ENCODE assay signal across 9 cellular contexts in the genomic region with DNA sequence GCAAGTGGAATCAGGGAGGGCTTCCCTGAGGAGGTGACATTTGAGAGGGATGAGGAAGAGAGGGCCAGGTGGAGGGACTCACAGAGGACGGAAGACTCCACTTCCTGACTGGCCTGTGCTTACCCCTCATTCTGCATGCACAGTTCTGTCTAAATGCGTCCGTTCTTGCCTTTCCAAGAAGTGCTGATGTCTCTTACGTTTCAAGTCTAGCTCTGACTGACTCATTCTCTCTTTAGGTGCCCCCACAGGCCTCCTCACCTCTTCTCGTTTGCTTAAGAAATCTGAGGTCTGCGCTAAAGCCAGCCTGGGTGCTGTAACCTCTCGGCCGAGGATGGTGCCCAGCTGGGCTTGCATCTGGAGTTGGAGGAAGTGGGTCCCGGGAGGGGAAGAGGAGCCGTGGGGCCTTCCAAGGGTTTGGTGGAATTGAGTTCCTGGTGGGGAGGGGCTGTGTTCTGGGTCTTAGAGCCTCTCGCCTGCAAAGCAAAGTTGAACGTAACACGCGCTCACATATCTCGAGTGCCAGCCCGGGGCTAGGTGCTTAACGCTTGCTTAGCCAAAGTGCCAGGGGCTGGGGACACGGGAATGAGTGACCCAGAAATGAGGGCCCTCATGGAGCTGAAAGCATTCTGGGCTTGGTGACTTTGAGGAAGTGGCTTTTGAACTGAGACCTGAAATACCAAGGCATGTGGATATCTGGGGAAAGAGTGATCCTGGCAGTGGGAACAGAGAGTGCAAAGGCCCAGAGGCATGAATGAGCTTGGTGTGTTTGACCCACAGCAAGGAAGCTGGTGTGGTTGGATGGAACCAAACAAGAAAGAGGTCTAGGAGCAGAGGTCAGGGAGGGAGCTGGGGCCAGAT. TPM values are rescaled to one million over a fixed set of nuclear protein-coding genes. Genes with fewer than 3 reads are reported as not detected.
DNase-seq lines count a peak whose midpoint lies in the region; ATAC-seq and TF ChIP-seq lines count a peak whose summit lies in the region.
"Had no signal": no experiment of that assay in that cellular context is flagged by ENCODE, and none has a peak within 500 bp of the region (broad histone marks: within the 10 kb centered on the region; RNA-seq: fewer than 3 reads in every experiment).

No MANE protein-coding gene starts in this region.

- no peak for TF ChIP-seq EP300 in tibial nerve (IDR thresholded peaks at IDR 0.05)

- no peak for TF ChIP-seq CTCF in dorsolateral prefrontal cortex (IDR thresholded peaks at IDR 0.05 in 54 of 56, conservative IDR thresholded peaks at IDR 0.05 in 2 of 56; ENCODE audit: low read depth in 1 of 56, partially characterized antibody in 56 of 56)
- TF ChIP-seq CTCF in nephron progenitor cell (IDR thresholded peaks at IDR 0.05) = no peak
- TF ChIP-seq CTCF in tibial nerve (IDR thresholded peaks at IDR 0.05) = no peak

- H3K4me3 ChIP-seq in dorsolateral prefrontal cortex = peak overlapping the region in 6 of 59 donors; percentile 1 to 24 (median 10)
- H3K4me3 ChIP-seq in tibial nerve = no peak overlapping the region

- intact Hi-C loops in dorsolateral prefrontal cortex (cut with DNase I) = no loop called here

- H3K27ac Mint-ChIP-seq in nephron progenitor cell = peak overlapping the region; percentile 49

- ATAC-seq in HG02610 (IDR thresholded peaks at IDR 0.05; ENCODE audit: unreplicated experiment) = peak; percentile 41
- peak; percentile 79 to 81 for ATAC-seq in activated CD4-positive, CD25-positive, alpha-beta regulatory T cell treated with anti-CD3 and anti-CD28 coated beads, Interleukin-2, amount 50 U/mL, for 24 hours
- ATAC-seq in GM21576 (IDR thresholded peaks at IDR 0.05; ENCODE audit: unreplicated experiment) = no peak
- no peak for ATAC-seq in HG02840 (IDR thresholded peaks at IDR 0.05; ENCODE audit: low FRiP score, unreplicated experiment)

- CTCF ChIA-PET in HEK293T (lab: Yijun Ruan, JAX) = no interaction called here

- H3K27me3 ChIP-seq in dorsolateral prefrontal cortex (peaks cover 0 to 31% (median 19%) of the 10 kb centered on the region in 45 donors), tibial nerve (peaks cover 0 to 2% of the 10 kb centered on the region in 2 donors)

- H3K36me3 ChIP-seq in tibial nerve = no peaks in the 10 kb centered on the region

- H3K27me3 Mint-ChIP-seq in nephron progenitor cell (ENCODE audit: low read depth, poor library complexity) = peaks cover 18% of the 10 kb centered on the region

- H3K9me3 Mint-ChIP-seq in nephron progenitor cell = no peaks in the 10 kb centered on the region

- TF ChIP-seq POLR2A in tibial nerve (IDR thresholded peaks at IDR 0.05) = no peak

- no peak overlapping the region for H3K4me3 Mint-ChIP-seq in nephron progenitor cell

- 57 to 60% methylated on average over 18 of the region's 18 CpGs for WGBS in tibial nerve, 2 donors

- H3K9me3 ChIP-seq in tibial nerve = no peaks in the 10 kb centered on the region

- H3K4me1 ChIP-seq in tibial nerve = peaks cover 0 to 56% (median 29%) of the 10 kb centered on the region in 4 donors

- POLR2A ChIA-PET in HEK293T (lab: Yijun Ruan, JAX) = no interaction called here

- peaks cover 27% of the 10 kb centered on the region for H3K4me1 Mint-ChIP-seq in nephron progenitor cell

- peak in 2 of 10 donors; percentile 35 to 41 for DNase-seq in dorsolateral prefrontal cortex
- no peak for DNase-seq in nephron progenitor cell
- DNase-seq in tibial nerve (ENCODE audit: low spot score in 2 of 2) = no peak
- no peak for DNase-seq in HEK293T (ENCODE audit: extremely low spot score)

- H3K27ac ChIP-seq in dorsolateral prefrontal cortex (peak overlapping the region in 30 of 59 donors; percentile 1 to 93 (median 36)), tibial nerve (peak overlapping the region in 3 of 4 donors; percentile 45 to 65 (median 55))
- H3K27ac ChIP-seq: KMS-11 had no signal

- no peaks in the 10 kb centered on the region for H3K36me3 Mint-ChIP-seq in nephron progenitor cell (ENCODE audit: low read depth)

TF ChIP-seq in HEK293T, 16 proteins besides CTCF, POLR2A, EP300 and RAD21:
- TF ChIP-seq FOXK2 (IDR thresholded peaks at IDR 0.05) (no peak), NFRKB (IDR thresholded peaks at IDR 0.05) (no peak), HDGF (IDR thresholded peaks at IDR 0.05; ENCODE audit: borderline replicate concordance) (no peak), SUZ12 (IDR thresholded peaks at IDR 0.05) (no peak), TARDBP (IDR thresholded peaks at IDR 0.05) (no peak), FOXM1 (IDR thresholded peaks at IDR 0.05; ENCODE audit: borderline replicate concordance) (no peak), CTBP1 (IDR thresholded peaks at IDR 0.05; ENCODE audit: borderline replicate concordance) (no peak), PKNOX1 (IDR thresholded peaks at IDR 0.05) (no peak), FOXA1 (IDR thresholded peaks at IDR 0.05) (no peak), ARNT (IDR thresholded peaks at IDR 0.05) (no peak)

RNA-seq across cellular contexts. Expression of gene IL4R, which starts 4.9 kb away (rescaled TPM):
- total RNA-seq in dorsolateral prefrontal cortex (10 to 100 TPM in 114 of 120 experiments, 1 to 10 TPM in 6; 6.1 to 78.9 (median 30.8) TPM), tibial nerve (10 to 100 TPM; 19.2 to 43.3 (median 39.3) TPM)

RNA-seq across cellular contexts. Expression of gene NSMCE1, which starts 50.1 kb away (rescaled TPM):
- 10 to 100 TPM; 22.8 to 53.0 (median 35.7) TPM for total RNA-seq in dorsolateral prefrontal cortex
- total RNA-seq in tibial nerve = 10 to 100 TPM; 27.7 to 41.4 (median 31.5) TPM

Comparison
In these comparisons a context has a peak if more than half of its experiments do, and no peak if none do; other contexts are left out.
1. ATAC-seq: peak in HG02610 (single experiment) and activated CD4-positive, CD25-positive, alpha-beta regulatory T cell treated with anti-CD3 and anti-CD28 coated beads, Interleukin-2, amount 50 U/mL, for 24 hours (2 of 2); none in GM21576 (single experiment) and HG02840 (single experiment).